9 cellular contexts compared by ENCODE assay signal in the genomic region with DNA sequence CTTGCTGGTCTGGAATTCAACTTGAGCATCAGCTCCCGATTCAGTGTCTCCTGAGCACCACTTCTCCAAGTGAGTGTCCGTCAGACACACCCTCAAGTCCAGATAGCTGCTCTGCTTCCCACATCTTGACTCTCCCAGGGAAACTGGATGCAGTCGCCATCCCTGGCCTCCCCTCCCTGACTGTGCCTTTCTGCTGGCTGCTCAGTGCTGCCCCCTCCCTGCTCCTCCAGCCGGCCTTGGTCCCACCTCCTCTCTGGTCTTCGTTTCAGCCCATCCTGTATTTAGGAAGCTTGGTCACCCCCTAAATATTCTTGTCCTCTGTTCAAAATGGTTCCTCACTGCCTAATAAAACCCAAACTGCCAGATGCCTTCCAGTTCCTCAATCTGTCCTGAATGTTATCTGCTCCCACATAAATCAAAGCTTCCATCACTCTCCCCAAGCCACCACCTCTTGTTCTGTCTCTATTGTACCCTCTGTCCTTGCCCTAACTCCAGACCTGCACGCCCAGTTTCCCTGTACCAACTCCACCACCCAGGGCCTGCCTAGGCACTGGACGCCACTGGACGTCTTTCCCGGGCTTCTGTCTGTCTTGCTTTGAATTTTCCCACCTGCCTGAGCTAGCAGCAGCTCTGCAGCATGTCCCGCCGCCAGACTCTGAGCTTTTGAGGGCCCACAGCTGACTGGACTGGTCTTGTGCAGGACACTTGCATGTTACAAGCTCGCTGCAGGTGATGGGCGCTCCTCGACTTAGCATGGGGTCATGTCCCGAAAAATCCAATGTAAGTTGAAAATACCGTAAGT. TPM values are rescaled to one million over a fixed set of nuclear protein-coding genes. Genes with fewer than 3 reads are reported as not detected.
DNase-seq lines count a peak whose midpoint lies in the region; ATAC-seq and TF ChIP-seq lines count a peak whose summit lies in the region.
"Had no signal": no experiment of that assay in that cellular context is flagged by ENCODE, and none has a peak within 500 bp of the region (broad histone marks: within the 10 kb centered on the region; RNA-seq: fewer than 3 reads in every experiment).

No MANE protein-coding gene starts in this region.

- H3K4me3 Mint-ChIP-seq in Caco-2 (ENCODE audit: unreplicated experiment) = no peak overlapping the region
- H3K4me3 Mint-ChIP-seq in naive B cell = peak overlapping the region in 6 of 8 donors; percentile 14 to 86 (median 73)

- no peaks in the 10 kb centered on the region for H3K9me3 Mint-ChIP-seq in Caco-2 (ENCODE audit: unreplicated experiment)
- H3K9me3 Mint-ChIP-seq in naive B cell = peaks cover 0 to 14% (median 6%) of the 10 kb centered on the region in 7 donors

- H3K4me3 ChIP-seq in Caco-2 (ENCODE audit: low read depth, low read length) (no peak overlapping the region), HFF-Myc (replicated peaks; ENCODE audit: low read depth, low read length) (no peak overlapping the region), tibial artery (no peak overlapping the region)
- H3K4me3 ChIP-seq: ascending aorta had no signal

- H3K36me3 Mint-ChIP-seq in Caco-2 (ENCODE audit: insufficient read depth, unreplicated experiment) = peaks cover 22% of the 10 kb centered on the region
- H3K36me3 Mint-ChIP-seq in naive B cell = peaks cover 22 to 38% of the 10 kb centered on the region in 2 donors

- POLR2A ChIA-PET in Caco-2 (lab: Charles Lee) = no interaction called here

- H3K27me3 Mint-ChIP-seq in Caco-2 (ENCODE audit: insufficient read depth, unreplicated experiment) (no peaks in the 10 kb centered on the region), naive B cell (no peaks in the 10 kb centered on the region)

- ATAC-seq in naive B cell (ENCODE audit: low read depth in 2 of 2) (no peak), GM21619 (IDR thresholded peaks at IDR 0.05; ENCODE audit: unreplicated experiment) (no peak)

- DNase-seq in Caco-2 = peak in 1 of 2 experiments; percentile 31
- DNase-seq in HFF-Myc (ENCODE audit: extremely low read depth, low read depth) = no peak
- DNase-seq in naive B cell = no peak
- no peak for DNase-seq in T-helper 9 cell
- no peak for DNase-seq in cerebellum (ENCODE audit: low spot score)
- no peak for DNase-seq in tibial artery

- peaks cover 1% of the 10 kb centered on the region for H3K36me3 ChIP-seq in Caco-2 (ENCODE audit: control insufficient read depth, insufficient read depth, low read length)
- peaks cover 67 to 93% (median 88%) of the 10 kb centered on the region in 3 donors for H3K36me3 ChIP-seq in tibial artery

- H3K27ac ChIP-seq in angular gyrus (ENCODE audit: low read depth, low read length) = peak overlapping the region; percentile 64
- H3K27ac ChIP-seq in tibial artery = no peak overlapping the region
- H3K27ac ChIP-seq: ascending aorta had no signal

- TF ChIP-seq CTCF in Caco-2 (IDR thresholded peaks at IDR 0.05; ENCODE audit: insufficient read depth in 1 of 2, low read depth in 1 of 2, low read length in 1 of 2, severe bottlenecking in 1 of 2, unreplicated experiment in 1 of 2) (peak in 1 of 2 experiments; percentile 37), HFF-Myc (IDR thresholded peaks at IDR 0.05; ENCODE audit: low read depth, low read length, missing control alignments) (peak; percentile 67), tibial artery (IDR thresholded peaks at IDR 0.05) (no peak)

- intact Hi-C loops in Caco-2 (cut with micrococcal nuclease; ENCODE audit: unreplicated experiment) = no loop called here
- intact Hi-C loops in tibial artery (cut with DNase I; ENCODE audit: low total_unique reads) = no loop called here

- no peaks in the 10 kb centered on the region for H3K27me3 ChIP-seq in Caco-2 (replicated peaks; ENCODE audit: control insufficient read depth, insufficient read depth, low read length)
- no peaks in the 10 kb centered on the region for H3K27me3 ChIP-seq in tibial artery
- H3K27me3 ChIP-seq: ascending aorta had no signal

- BruUV-seq in Caco-2 (replicated peaks; lab: Mats Ljungman, UMichigan) = no TSS peak

- CTCF ChIA-PET in Caco-2 (lab: Charles Lee) = interaction anchor here (1.0 kb wide), 1 partner anchor 34 kb away, joined by 3 read pairs; a partner anchor contains a TSS

- H3K4me1 ChIP-seq in Caco-2 (no peaks in the 10 kb centered on the region), tibial artery (peaks cover 0 to 9% (median 1%) of the 10 kb centered on the region in 4 donors)

- peaks cover 11% of the 10 kb centered on the region for H3K4me1 Mint-ChIP-seq in Caco-2 (ENCODE audit: low read depth, unreplicated experiment)
- peaks cover 19 to 22% (median 20%) of the 10 kb centered on the region in 3 donors for H3K4me1 Mint-ChIP-seq in naive B cell

- peaks cover 4% of the 10 kb centered on the region; the same call in 1 of the 2 replicates for H3K9me3 ChIP-seq in Caco-2
- no peaks in the 10 kb centered on the region for H3K9me3 ChIP-seq in tibial artery
- H3K9me3 ChIP-seq: ascending aorta had no signal

- H3K27ac Mint-ChIP-seq in Caco-2 (ENCODE audit: unreplicated experiment) (peak overlapping the region; percentile 17), naive B cell (peak overlapping the region; percentile 1 to 94 (median 68))

RNA-seq across cellular contexts. Expression of a gene that starts 33.8 kb away (rescaled TPM):
- total RNA-seq in Caco-2 (2022) (14.7 and 16.8 TPM in 2 replicates), cerebellum (35.4 TPM)
- polyA plus RNA-seq in naive B cell (ENCODE audit: low read depth in 6 of 6) = 10 to 100 TPM; 18.7 to 31.5 (median 23.0) TPM

RNA-seq across cellular contexts. Expression of a gene that starts 34.1 kb away (rescaled TPM):
- 117 and 122 TPM in 2 replicates for total RNA-seq in Caco-2 (2022)
- 10 to 100 TPM in 4 of 6 donors, 1 to 10 TPM in 2; 7.7 to 19.0 (median 11.8) TPM for polyA plus RNA-seq in naive B cell (ENCODE audit: low read depth in 6 of 6)
- total RNA-seq in cerebellum = 113 TPM
